In the genomic region with DNA sequence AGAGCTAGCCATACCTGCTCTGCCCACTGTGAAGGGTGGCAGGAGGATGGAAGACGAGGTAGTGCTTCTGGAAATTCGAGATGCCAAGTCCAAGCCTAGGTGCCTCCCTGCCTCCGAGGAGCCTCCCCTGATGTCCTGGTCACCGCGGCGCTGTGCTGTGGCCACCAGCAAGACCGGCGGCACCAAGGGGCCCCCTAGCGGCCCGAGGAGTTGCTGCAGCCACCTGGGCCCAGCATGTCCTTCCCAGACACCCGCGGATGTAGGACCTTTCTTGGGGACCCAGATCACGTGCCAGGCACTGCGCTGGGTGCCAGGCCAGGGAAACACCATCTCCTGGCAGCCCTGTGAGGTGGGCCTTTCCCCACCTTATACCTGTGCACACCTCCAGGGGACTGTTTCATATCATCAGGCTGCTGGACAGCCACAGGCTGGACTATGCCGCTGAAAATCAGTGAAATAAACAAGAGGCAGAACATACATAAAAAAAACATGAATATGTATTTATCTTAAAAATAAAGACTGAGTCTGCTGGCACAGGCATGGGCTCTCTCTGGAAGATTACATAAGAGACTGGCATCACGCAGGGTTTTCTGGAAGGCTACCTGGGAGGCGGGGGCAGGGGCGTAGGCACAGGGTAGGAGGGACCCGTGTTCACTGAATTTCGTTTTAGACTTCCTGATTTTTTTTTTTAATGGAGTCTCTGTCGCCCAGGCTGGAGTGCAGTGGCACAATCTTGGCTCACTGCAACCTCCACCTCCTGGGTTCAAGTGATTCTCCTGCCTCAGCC, we compare ENCODE assay signal across 1 cellular context.
A peak's percentile ranks its signal among the peaks of the same experiment; 100 is the strongest.
TF ChIP-seq lines count a peak whose summit lies in the region.

No MANE protein-coding gene starts in this region.

TF ChIP-seq in HepG2, 621 proteins besides CTCF, POLR2A, EP300 and RAD21 (continued from another document):
- TF ChIP-seq, protein P1, sequence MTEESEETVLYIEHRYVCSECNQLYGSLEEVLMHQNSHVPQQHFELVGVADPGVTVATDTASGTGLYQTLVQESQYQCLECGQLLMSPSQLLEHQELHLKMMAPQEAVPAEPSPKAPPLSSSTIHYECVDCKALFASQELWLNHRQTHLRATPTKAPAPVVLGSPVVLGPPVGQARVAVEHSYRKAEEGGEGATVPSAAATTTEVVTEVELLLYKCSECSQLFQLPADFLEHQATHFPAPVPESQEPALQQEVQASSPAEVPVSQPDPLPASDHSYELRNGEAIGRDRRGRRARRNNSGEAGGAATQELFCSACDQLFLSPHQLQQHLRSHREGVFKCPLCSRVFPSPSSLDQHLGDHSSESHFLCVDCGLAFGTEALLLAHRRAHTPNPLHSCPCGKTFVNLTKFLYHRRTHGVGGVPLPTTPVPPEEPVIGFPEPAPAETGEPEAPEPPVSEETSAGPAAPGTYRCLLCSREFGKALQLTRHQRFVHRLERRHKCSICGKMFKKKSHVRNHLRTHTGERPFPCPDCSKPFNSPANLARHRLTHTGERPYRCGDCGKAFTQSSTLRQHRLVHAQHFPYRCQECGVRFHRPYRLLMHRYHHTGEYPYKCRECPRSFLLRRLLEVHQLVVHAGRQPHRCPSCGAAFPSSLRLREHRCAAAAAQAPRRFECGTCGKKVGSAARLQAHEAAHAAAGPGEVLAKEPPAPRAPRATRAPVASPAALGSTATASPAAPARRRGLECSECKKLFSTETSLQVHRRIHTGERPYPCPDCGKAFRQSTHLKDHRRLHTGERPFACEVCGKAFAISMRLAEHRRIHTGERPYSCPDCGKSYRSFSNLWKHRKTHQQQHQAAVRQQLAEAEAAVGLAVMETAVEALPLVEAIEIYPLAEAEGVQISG (CRISPR knock-in tag; IDR thresholded peaks at IDR 0.05): peak; percentile 28; the same call in 1 of the 2 replicates
- TF ChIP-seq GATAD2A (CRISPR knock-in tag; IDR thresholded peaks at IDR 0.05): peak; percentile 14; the same call in 1 of the 2 replicates
- TF ChIP-seq, protein P2, sequence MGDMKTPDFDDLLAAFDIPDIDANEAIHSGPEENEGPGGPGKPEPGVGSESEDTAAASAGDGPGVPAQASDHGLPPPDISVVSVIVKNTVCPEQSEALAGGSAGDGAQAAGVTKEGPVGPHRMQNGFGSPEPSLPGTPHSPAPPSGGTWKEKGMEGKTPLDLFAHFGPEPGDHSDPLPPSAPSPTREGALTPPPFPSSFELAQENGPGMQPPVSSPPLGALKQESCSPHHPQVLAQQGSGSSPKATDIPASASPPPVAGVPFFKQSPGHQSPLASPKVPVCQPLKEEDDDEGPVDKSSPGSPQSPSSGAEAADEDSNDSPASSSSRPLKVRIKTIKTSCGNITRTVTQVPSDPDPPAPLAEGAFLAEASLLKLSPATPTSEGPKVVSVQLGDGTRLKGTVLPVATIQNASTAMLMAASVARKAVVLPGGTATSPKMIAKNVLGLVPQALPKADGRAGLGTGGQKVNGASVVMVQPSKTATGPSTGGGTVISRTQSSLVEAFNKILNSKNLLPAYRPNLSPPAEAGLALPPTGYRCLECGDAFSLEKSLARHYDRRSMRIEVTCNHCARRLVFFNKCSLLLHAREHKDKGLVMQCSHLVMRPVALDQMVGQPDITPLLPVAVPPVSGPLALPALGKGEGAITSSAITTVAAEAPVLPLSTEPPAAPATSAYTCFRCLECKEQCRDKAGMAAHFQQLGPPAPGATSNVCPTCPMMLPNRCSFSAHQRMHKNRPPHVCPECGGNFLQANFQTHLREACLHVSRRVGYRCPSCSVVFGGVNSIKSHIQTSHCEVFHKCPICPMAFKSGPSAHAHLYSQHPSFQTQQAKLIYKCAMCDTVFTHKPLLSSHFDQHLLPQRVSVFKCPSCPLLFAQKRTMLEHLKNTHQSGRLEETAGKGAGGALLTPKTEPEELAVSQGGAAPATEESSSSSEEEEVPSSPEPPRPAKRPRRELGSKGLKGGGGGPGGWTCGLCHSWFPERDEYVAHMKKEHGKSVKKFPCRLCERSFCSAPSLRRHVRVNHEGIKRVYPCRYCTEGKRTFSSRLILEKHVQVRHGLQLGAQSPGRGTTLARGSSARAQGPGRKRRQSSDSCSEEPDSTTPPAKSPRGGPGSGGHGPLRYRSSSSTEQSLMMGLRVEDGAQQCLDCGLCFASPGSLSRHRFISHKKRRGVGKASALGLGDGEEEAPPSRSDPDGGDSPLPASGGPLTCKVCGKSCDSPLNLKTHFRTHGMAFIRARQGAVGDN (CRISPR knock-in tag; IDR thresholded peaks at IDR 0.05): peak; percentile 55
- TF ChIP-seq, protein P3, sequence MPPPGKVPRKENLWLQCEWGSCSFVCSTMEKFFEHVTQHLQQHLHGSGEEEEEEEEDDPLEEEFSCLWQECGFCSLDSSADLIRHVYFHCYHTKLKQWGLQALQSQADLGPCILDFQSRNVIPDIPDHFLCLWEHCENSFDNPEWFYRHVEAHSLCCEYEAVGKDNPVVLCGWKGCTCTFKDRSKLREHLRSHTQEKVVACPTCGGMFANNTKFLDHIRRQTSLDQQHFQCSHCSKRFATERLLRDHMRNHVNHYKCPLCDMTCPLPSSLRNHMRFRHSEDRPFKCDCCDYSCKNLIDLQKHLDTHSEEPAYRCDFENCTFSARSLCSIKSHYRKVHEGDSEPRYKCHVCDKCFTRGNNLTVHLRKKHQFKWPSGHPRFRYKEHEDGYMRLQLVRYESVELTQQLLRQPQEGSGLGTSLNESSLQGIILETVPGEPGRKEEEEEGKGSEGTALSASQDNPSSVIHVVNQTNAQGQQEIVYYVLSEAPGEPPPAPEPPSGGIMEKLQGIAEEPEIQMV (CRISPR knock-in tag; IDR thresholded peaks at IDR 0.05; ENCODE audit: low read depth): 0 out of 2 replicates have a peak, but pooled peaks have one; percentile 50
- TF ChIP-seq KLF16 (CRISPR knock-in tag; IDR thresholded peaks at IDR 0.05): 0 out of 4 replicates have a peak, but pooled peaks of 1 of the 2 experiments have one; percentile 23
- TF ChIP-seq XRCC5 (optimal IDR thresholded peaks at IDR 0.05; ENCODE audit: low read length): peak; percentile 91
- TF ChIP-seq BORCS8-MEF2B (CRISPR knock-in tag; IDR thresholded peaks at IDR 0.05): peak; percentile 57; the same call in 1 of the 2 replicates
- TF ChIP-seq, protein P4, sequence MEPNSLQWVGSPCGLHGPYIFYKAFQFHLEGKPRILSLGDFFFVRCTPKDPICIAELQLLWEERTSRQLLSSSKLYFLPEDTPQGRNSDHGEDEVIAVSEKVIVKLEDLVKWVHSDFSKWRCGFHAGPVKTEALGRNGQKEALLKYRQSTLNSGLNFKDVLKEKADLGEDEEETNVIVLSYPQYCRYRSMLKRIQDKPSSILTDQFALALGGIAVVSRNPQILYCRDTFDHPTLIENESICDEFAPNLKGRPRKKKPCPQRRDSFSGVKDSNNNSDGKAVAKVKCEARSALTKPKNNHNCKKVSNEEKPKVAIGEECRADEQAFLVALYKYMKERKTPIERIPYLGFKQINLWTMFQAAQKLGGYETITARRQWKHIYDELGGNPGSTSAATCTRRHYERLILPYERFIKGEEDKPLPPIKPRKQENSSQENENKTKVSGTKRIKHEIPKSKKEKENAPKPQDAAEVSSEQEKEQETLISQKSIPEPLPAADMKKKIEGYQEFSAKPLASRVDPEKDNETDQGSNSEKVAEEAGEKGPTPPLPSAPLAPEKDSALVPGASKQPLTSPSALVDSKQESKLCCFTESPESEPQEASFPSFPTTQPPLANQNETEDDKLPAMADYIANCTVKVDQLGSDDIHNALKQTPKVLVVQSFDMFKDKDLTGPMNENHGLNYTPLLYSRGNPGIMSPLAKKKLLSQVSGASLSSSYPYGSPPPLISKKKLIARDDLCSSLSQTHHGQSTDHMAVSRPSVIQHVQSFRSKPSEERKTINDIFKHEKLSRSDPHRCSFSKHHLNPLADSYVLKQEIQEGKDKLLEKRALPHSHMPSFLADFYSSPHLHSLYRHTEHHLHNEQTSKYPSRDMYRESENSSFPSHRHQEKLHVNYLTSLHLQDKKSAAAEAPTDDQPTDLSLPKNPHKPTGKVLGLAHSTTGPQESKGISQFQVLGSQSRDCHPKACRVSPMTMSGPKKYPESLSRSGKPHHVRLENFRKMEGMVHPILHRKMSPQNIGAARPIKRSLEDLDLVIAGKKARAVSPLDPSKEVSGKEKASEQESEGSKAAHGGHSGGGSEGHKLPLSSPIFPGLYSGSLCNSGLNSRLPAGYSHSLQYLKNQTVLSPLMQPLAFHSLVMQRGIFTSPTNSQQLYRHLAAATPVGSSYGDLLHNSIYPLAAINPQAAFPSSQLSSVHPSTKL (CRISPR knock-in tag; IDR thresholded peaks at IDR 0.05): peak; percentile 29; the same call in 1 of the 2 replicates
- TF ChIP-seq HHEX (CRISPR knock-in tag; IDR thresholded peaks at IDR 0.05): no peak
- TF ChIP-seq, protein P5, sequence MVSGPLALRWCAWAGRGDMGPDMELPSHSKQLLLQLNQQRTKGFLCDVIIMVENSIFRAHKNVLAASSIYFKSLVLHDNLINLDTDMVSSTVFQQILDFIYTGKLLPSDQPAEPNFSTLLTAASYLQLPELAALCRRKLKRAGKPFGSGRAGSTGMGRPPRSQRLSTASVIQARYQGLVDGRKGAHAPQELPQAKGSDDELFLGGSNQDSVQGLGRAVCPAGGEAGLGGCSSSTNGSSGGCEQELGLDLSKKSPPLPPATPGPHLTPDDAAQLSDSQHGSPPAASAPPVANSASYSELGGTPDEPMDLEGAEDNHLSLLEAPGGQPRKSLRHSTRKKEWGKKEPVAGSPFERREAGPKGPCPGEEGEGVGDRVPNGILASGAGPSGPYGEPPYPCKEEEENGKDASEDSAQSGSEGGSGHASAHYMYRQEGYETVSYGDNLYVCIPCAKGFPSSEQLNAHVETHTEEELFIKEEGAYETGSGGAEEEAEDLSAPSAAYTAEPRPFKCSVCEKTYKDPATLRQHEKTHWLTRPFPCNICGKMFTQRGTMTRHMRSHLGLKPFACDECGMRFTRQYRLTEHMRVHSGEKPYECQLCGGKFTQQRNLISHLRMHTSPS (CRISPR knock-in tag; IDR thresholded peaks at IDR 0.05; ENCODE audit: low read depth): no peak
- 0 out of 2 replicates have a peak, but pooled peaks have one; percentile 16 for TF ChIP-seq ZFX (CRISPR knock-in tag; IDR thresholded peaks at IDR 0.05; ENCODE audit: low read depth)
- TF ChIP-seq ZNF510 (CRISPR knock-in tag; IDR thresholded peaks at IDR 0.05; ENCODE audit: low read depth): no peak
- no peak for TF ChIP-seq ZMYM3 (CRISPR knock-in tag; IDR thresholded peaks at IDR 0.05)
- TF ChIP-seq, protein P6, sequence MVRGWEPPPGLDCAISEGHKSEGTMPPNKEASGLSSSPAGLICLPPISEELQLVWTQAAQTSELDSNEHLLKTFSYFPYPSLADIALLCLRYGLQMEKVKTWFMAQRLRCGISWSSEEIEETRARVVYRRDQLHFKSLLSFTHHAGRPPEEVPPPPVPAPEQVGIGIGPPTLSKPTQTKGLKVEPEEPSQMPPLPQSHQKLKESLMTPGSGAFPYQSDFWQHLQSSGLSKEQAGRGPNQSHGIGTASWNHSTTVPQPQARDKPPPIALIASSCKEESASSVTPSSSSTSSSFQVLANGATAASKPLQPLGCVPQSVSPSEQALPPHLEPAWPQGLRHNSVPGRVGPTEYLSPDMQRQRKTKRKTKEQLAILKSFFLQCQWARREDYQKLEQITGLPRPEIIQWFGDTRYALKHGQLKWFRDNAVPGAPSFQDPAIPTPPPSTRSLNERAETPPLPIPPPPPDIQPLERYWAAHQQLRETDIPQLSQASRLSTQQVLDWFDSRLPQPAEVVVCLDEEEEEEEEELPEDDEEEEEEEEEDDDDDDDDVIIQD (CRISPR knock-in tag; IDR thresholded peaks at IDR 0.05; ENCODE audit: low read depth): no peak
- peak; percentile 51 for TF ChIP-seq HNRNPLL (IDR thresholded peaks at IDR 0.05; ENCODE audit: low read depth, low read length, poor library complexity, severe bottlenecking)
- TF ChIP-seq, protein P7, sequence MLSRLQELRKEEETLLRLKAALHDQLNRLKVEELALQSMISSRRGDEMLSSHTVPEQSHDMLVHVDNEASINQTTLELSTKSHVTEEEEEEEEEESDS (CRISPR knock-in tag; IDR thresholded peaks at IDR 0.05; ENCODE audit: borderline replicate concordance): no peak
- TF ChIP-seq KDM5B (CRISPR knock-in tag; IDR thresholded peaks at IDR 0.05; ENCODE audit: borderline replicate concordance): peak; percentile 45; the same call in 1 of the 2 replicates
- peak; percentile 61; the same call in 1 of the 2 replicates for TF ChIP-seq AHR (CRISPR knock-in tag; IDR thresholded peaks at IDR 0.05)
- no peak for TF ChIP-seq MTA1 (CRISPR knock-in tag; IDR thresholded peaks at IDR 0.05; ENCODE audit: borderline replicate concordance)
- TF ChIP-seq, protein P8, sequence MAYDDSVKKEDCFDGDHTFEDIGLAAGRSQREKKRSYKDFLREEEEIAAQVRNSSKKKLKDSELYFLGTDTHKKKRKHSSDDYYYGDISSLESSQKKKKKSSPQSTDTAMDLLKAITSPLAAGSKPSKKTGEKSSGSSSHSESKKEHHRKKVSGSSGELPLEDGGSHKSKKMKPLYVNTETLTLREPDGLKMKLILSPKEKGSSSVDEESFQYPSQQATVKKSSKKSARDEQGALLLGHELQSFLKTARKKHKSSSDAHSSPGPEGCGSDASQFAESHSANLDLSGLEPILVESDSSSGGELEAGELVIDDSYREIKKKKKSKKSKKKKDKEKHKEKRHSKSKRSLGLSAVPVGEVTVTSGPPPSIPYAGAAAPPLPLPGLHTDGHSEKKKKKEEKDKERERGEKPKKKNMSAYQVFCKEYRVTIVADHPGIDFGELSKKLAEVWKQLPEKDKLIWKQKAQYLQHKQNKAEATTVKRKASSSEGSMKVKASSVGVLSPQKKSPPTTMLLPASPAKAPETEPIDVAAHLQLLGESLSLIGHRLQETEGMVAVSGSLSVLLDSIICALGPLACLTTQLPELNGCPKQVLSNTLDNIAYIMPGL (CRISPR knock-in tag; IDR thresholded peaks at IDR 0.05; ENCODE audit: borderline replicate concordance in 1 of 2, low read depth in 1 of 2): 0 out of 4 replicates have a peak, but pooled peaks of 1 of the 2 experiments have one; percentile 30
- no peak for TF ChIP-seq ZBTB7A (CRISPR knock-in tag; IDR thresholded peaks at IDR 0.05)
- TF ChIP-seq, protein P9, sequence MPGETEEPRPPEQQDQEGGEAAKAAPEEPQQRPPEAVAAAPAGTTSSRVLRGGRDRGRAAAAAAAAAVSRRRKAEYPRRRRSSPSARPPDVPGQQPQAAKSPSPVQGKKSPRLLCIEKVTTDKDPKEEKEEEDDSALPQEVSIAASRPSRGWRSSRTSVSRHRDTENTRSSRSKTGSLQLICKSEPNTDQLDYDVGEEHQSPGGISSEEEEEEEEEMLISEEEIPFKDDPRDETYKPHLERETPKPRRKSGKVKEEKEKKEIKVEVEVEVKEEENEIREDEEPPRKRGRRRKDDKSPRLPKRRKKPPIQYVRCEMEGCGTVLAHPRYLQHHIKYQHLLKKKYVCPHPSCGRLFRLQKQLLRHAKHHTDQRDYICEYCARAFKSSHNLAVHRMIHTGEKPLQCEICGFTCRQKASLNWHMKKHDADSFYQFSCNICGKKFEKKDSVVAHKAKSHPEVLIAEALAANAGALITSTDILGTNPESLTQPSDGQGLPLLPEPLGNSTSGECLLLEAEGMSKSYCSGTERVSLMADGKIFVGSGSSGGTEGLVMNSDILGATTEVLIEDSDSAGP (CRISPR knock-in tag; IDR thresholded peaks at IDR 0.05; ENCODE audit: borderline replicate concordance): peak; percentile 68; the same call in 1 of the 2 replicates
- TF ChIP-seq KDM2A (CRISPR knock-in tag; IDR thresholded peaks at IDR 0.05; ENCODE audit: borderline replicate concordance, low read depth): peak; percentile 61; the same call in 1 of the 2 replicates
